In genomic region chr12:4604684-4605193, GRCh38 we compare ENCODE assay signal across 1 cellular context.
TF ChIP-seq lines count a peak whose summit lies in the region.

No MANE protein-coding gene starts in this region.

TF ChIP-seq in HepG2, 621 proteins besides CTCF, POLR2A, EP300 and RAD21 (continued from another document and continues in another):
- TF ChIP-seq ZNF720 (CRISPR knock-in tag; IDR thresholded peaks at IDR 0.05) (no peak), ZNF224 (CRISPR knock-in tag; IDR thresholded peaks at IDR 0.05) (no peak), ZNF646 (CRISPR knock-in tag; IDR thresholded peaks at IDR 0.05) (no peak), ATF1 (CRISPR knock-in tag; IDR thresholded peaks at IDR 0.05) (no peak), ZNF441 (CRISPR knock-in tag; IDR thresholded peaks at IDR 0.05; ENCODE audit: borderline replicate concordance) (peak; percentile 53; the same call in 1 of the 2 replicates), FOXC1 (CRISPR knock-in tag; IDR thresholded peaks at IDR 0.05; ENCODE audit: borderline replicate concordance) (peak; percentile 65; the same call in 1 of the 2 replicates), ZBTB2 (CRISPR knock-in tag; IDR thresholded peaks at IDR 0.05; ENCODE audit: low read depth) (no peak), ZNF556 (CRISPR knock-in tag; IDR thresholded peaks at IDR 0.05; ENCODE audit: borderline replicate concordance) (no peak), ERF (CRISPR knock-in tag; IDR thresholded peaks at IDR 0.05) (no peak), TCF7L2 (IDR thresholded peaks at IDR 0.05; ENCODE audit: low read depth, low read length) (no peak), THAP11 (CRISPR knock-in tag; IDR thresholded peaks at IDR 0.05) (peak; percentile 81), SIN3A (IDR thresholded peaks at IDR 0.05; ENCODE audit: borderline replicate concordance, low read depth, low read length) (peak; percentile 64; the same call in 1 of the 2 replicates), ZNF598 (CRISPR knock-in tag; IDR thresholded peaks at IDR 0.05; ENCODE audit: borderline replicate concordance) (no peak), HOXA3 (CRISPR knock-in tag; IDR thresholded peaks at IDR 0.05) (peak; percentile 62; the same call in 1 of the 2 replicates), ETV6 (CRISPR knock-in tag; conservative IDR thresholded peaks at IDR 0.05) (no peak), ZNF432 (CRISPR knock-in tag; IDR thresholded peaks at IDR 0.05; ENCODE audit: borderline replicate concordance) (no peak), CBX2 (IDR thresholded peaks at IDR 0.05; ENCODE audit: low read depth, low read length) (no peak), CBX2 (CRISPR knock-in tag; IDR thresholded peaks at IDR 0.05; ENCODE audit: low read depth) (no peak), MAFG (CRISPR knock-in tag; IDR thresholded peaks at IDR 0.05) (no peak), HNRNPL (IDR thresholded peaks at IDR 0.05; ENCODE audit: low read depth, low read length) (no peak), ZMAT3 (CRISPR knock-in tag; conservative IDR thresholded peaks at IDR 0.05) (0 out of 2 replicates have a peak, but pooled peaks have one; percentile 24), POLR2G (IDR thresholded peaks at IDR 0.05; ENCODE audit: low read depth, low read length) (peak; percentile 69), CCDC6 (CRISPR knock-in tag; IDR thresholded peaks at IDR 0.05) (no peak), ISX (CRISPR knock-in tag; conservative IDR thresholded peaks at IDR 0.05) (no peak), E2F1 (CRISPR knock-in tag; IDR thresholded peaks at IDR 0.05) (no peak), RAD51 (IDR thresholded peaks at IDR 0.05; ENCODE audit: borderline replicate concordance) (no peak), ZNF138 (CRISPR knock-in tag; IDR thresholded peaks at IDR 0.05; ENCODE audit: low read depth) (no peak), PRDM10 (CRISPR knock-in tag; IDR thresholded peaks at IDR 0.05; ENCODE audit: low read depth) (no peak)
- TF ChIP-seq, protein P1, sequence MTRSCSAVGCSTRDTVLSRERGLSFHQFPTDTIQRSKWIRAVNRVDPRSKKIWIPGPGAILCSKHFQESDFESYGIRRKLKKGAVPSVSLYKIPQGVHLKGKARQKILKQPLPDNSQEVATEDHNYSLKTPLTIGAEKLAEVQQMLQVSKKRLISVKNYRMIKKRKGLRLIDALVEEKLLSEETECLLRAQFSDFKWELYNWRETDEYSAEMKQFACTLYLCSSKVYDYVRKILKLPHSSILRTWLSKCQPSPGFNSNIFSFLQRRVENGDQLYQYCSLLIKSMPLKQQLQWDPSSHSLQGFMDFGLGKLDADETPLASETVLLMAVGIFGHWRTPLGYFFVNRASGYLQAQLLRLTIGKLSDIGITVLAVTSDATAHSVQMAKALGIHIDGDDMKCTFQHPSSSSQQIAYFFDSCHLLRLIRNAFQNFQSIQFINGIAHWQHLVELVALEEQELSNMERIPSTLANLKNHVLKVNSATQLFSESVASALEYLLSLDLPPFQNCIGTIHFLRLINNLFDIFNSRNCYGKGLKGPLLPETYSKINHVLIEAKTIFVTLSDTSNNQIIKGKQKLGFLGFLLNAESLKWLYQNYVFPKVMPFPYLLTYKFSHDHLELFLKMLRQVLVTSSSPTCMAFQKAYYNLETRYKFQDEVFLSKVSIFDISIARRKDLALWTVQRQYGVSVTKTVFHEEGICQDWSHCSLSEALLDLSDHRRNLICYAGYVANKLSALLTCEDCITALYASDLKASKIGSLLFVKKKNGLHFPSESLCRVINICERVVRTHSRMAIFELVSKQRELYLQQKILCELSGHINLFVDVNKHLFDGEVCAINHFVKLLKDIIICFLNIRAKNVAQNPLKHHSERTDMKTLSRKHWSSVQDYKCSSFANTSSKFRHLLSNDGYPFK (CRISPR knock-in tag; IDR thresholded peaks at IDR 0.05; ENCODE audit: borderline replicate concordance): peak; percentile 47; the same call in 1 of the 2 replicates
- TF ChIP-seq, protein P2, sequence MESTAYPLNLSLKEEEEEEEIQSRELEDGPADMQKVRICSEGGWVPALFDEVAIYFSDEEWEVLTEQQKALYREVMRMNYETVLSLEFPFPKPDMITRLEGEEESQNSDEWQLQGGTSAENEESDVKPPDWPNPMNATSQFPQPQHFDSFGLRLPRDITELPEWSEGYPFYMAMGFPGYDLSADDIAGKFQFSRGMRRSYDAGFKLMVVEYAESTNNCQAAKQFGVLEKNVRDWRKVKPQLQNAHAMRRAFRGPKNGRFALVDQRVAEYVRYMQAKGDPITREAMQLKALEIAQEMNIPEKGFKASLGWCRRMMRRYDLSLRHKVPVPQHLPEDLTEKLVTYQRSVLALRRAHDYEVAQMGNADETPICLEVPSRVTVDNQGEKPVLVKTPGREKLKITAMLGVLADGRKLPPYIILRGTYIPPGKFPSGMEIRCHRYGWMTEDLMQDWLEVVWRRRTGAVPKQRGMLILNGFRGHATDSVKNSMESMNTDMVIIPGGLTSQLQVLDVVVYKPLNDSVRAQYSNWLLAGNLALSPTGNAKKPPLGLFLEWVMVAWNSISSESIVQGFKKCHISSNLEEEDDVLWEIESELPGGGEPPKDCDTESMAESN (CRISPR knock-in tag; conservative IDR thresholded peaks at IDR 0.05): no peak
- TF ChIP-seq, protein P3, sequence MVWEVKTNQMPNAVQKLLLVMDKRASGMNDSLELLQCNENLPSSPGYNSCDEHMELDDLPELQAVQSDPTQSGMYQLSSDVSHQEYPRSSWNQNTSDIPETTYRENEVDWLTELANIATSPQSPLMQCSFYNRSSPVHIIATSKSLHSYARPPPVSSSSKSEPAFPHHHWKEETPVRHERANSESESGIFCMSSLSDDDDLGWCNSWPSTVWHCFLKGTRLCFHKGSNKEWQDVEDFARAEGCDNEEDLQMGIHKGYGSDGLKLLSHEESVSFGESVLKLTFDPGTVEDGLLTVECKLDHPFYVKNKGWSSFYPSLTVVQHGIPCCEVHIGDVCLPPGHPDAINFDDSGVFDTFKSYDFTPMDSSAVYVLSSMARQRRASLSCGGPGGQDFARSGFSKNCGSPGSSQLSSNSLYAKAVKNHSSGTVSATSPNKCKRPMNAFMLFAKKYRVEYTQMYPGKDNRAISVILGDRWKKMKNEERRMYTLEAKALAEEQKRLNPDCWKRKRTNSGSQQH (CRISPR knock-in tag; IDR thresholded peaks at IDR 0.05; ENCODE audit: low read depth): no peak
- TF ChIP-seq, protein P4, sequence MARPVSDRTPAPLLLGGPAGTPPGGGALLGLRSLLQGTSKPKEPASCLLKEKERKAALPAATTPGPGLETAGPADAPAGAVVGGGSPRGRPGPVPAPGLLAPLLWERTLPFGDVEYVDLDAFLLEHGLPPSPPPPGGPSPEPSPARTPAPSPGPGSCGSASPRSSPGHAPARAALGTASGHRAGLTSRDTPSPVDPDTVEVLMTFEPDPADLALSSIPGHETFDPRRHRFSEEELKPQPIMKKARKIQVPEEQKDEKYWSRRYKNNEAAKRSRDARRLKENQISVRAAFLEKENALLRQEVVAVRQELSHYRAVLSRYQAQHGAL (CRISPR knock-in tag; IDR thresholded peaks at IDR 0.05; ENCODE audit: not compliant biosample characterization): no peak
- TF ChIP-seq, protein P5, sequence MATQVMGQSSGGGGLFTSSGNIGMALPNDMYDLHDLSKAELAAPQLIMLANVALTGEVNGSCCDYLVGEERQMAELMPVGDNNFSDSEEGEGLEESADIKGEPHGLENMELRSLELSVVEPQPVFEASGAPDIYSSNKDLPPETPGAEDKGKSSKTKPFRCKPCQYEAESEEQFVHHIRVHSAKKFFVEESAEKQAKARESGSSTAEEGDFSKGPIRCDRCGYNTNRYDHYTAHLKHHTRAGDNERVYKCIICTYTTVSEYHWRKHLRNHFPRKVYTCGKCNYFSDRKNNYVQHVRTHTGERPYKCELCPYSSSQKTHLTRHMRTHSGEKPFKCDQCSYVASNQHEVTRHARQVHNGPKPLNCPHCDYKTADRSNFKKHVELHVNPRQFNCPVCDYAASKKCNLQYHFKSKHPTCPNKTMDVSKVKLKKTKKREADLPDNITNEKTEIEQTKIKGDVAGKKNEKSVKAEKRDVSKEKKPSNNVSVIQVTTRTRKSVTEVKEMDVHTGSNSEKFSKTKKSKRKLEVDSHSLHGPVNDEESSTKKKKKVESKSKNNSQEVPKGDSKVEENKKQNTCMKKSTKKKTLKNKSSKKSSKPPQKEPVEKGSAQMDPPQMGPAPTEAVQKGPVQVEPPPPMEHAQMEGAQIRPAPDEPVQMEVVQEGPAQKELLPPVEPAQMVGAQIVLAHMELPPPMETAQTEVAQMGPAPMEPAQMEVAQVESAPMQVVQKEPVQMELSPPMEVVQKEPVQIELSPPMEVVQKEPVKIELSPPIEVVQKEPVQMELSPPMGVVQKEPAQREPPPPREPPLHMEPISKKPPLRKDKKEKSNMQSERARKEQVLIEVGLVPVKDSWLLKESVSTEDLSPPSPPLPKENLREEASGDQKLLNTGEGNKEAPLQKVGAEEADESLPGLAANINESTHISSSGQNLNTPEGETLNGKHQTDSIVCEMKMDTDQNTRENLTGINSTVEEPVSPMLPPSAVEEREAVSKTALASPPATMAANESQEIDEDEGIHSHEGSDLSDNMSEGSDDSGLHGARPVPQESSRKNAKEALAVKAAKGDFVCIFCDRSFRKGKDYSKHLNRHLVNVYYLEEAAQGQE (IDR thresholded peaks at IDR 0.05; ENCODE audit: borderline replicate concordance in 1 of 2, low read depth in 1 of 2, low read length in 2 of 2): no peak
